In genomic region chr1:227317541-227318002, GRCh38 we compare ENCODE assay signal across 1 cellular context.
TF ChIP-seq lines count a peak whose summit lies in the region.

No MANE protein-coding gene starts in this region.

TF ChIP-seq in K562, 482 proteins besides CTCF, POLR2A, EP300 and RAD21 (continued from another document and continues in another):
- TF ChIP-seq ZNF449 (CRISPR knock-in tag; IDR thresholded peaks at IDR 0.05) (no peak), NELFE (IDR thresholded peaks at IDR 0.05; ENCODE audit: insufficient read depth, insufficient read length) (no peak), GATA2 (CRISPR knock-in tag; IDR thresholded peaks at IDR 0.05) (no peak), IRF1 (CRISPR knock-in tag; IDR thresholded peaks at IDR 0.05; ENCODE audit: borderline replicate concordance) (no peak), ZNF766 (CRISPR knock-in tag; conservative IDR thresholded peaks at IDR 0.05) (no peak), ZNF217 (CRISPR knock-in tag; IDR thresholded peaks at IDR 0.05) (no peak), ZNF408 (CRISPR knock-in tag; IDR thresholded peaks at IDR 0.05; ENCODE audit: low read depth) (no peak), PCBP2 (IDR thresholded peaks at IDR 0.05; ENCODE audit: low read depth, low read length, poor library complexity, severe bottlenecking) (no peak), ZC3H4 (CRISPR knock-in tag; IDR thresholded peaks at IDR 0.05; ENCODE audit: borderline replicate concordance) (no peak), YY1 (IDR thresholded peaks at IDR 0.05; ENCODE audit: borderline replicate concordance in 1 of 3, control insufficient read depth in 1 of 3, extremely low read depth in 1 of 3, insufficient read depth in 3 of 3, insufficient read length in 1 of 3, insufficient replicate concordance in 2 of 3, low read depth in 1 of 3, low read length in 2 of 3) (no peak), ARID1B (IDR thresholded peaks at IDR 0.05) (0 out of 2 replicates have a peak, but pooled peaks have one; percentile 11), MCM7 (IDR thresholded peaks at IDR 0.05) (0 out of 4 replicates have a peak, but pooled peaks of 1 of the 2 experiments have one; percentile 25), PRMT5 (CRISPR knock-in tag; IDR thresholded peaks at IDR 0.05) (no peak), CBX2 (IDR thresholded peaks at IDR 0.05; ENCODE audit: insufficient read depth, low read length, poor library complexity, severe bottlenecking) (no peak), MTA1 (IDR thresholded peaks at IDR 0.05; ENCODE audit: borderline replicate concordance) (no peak), PCBP1 (IDR thresholded peaks at IDR 0.05; ENCODE audit: low read depth, low read length, poor library complexity, severe bottlenecking) (no peak), TCFL5 (CRISPR knock-in tag; conservative IDR thresholded peaks at IDR 0.05) (no peak), HNRNPL (IDR thresholded peaks at IDR 0.05; ENCODE audit: low read depth, low read length) (no peak), MYC (IDR thresholded peaks at IDR 0.05; ENCODE audit: low read depth, low read length) (no peak), MYC (CRISPR knock-in tag; IDR thresholded peaks at IDR 0.05; ENCODE audit: borderline replicate concordance, low read depth) (no peak), TAL1 (IDR thresholded peaks at IDR 0.05) (no peak), THRAP3 (IDR thresholded peaks at IDR 0.05; ENCODE audit: borderline replicate concordance) (peak; percentile 62; the same call in 1 of the 2 replicates), ZBTB1 (CRISPR knock-in tag; IDR thresholded peaks at IDR 0.05; ENCODE audit: borderline replicate concordance, low read depth) (no peak), ZNF224 (CRISPR knock-in tag; IDR thresholded peaks at IDR 0.05) (no peak), MXD1 (CRISPR knock-in tag; IDR thresholded peaks at IDR 0.05; ENCODE audit: borderline replicate concordance, poor library complexity, severe bottlenecking) (no peak), DACH1 (IDR thresholded peaks at IDR 0.05; ENCODE audit: partially characterized antibody) (peak; percentile 19), ZBTB9 (CRISPR knock-in tag; IDR thresholded peaks at IDR 0.05) (no peak), ZFP30 (CRISPR knock-in tag; IDR thresholded peaks at IDR 0.05; ENCODE audit: borderline replicate concordance) (no peak), NR2C2 (CRISPR knock-in tag; IDR thresholded peaks at IDR 0.05) (no peak), NR2C2 (tag; IDR thresholded peaks at IDR 0.05) (no peak), ZNF778 (CRISPR knock-in tag; IDR thresholded peaks at IDR 0.05) (no peak), HNRNPUL1 (IDR thresholded peaks at IDR 0.05; ENCODE audit: low read length) (no peak), ZNF316 (IDR thresholded peaks at IDR 0.05) (peak; percentile 70), TCF15 (CRISPR knock-in tag; IDR thresholded peaks at IDR 0.05) (no peak), KLF6 (CRISPR knock-in tag; IDR thresholded peaks at IDR 0.05; ENCODE audit: borderline replicate concordance) (no peak), GTF2A2 (tag; IDR thresholded peaks at IDR 0.05) (no peak), ZSCAN29 (IDR thresholded peaks at IDR 0.05) (no peak), ZBTB33 (CRISPR knock-in tag; IDR thresholded peaks at IDR 0.05) (no peak), HDAC6 (IDR thresholded peaks at IDR 0.05; ENCODE audit: low read depth, low read length) (no peak)
- TF ChIP-seq, protein P1, sequence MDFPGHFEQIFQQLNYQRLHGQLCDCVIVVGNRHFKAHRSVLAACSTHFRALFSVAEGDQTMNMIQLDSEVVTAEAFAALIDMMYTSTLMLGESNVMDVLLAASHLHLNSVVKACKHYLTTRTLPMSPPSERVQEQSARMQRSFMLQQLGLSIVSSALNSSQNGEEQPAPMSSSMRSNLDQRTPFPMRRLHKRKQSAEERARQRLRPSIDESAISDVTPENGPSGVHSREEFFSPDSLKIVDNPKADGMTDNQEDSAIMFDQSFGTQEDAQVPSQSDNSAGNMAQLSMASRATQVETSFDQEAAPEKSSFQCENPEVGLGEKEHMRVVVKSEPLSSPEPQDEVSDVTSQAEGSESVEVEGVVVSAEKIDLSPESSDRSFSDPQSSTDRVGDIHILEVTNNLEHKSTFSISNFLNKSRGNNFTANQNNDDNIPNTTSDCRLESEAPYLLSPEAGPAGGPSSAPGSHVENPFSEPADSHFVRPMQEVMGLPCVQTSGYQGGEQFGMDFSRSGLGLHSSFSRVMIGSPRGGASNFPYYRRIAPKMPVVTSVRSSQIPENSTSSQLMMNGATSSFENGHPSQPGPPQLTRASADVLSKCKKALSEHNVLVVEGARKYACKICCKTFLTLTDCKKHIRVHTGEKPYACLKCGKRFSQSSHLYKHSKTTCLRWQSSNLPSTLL (IDR thresholded peaks at IDR 0.05), result no peak
- TF ChIP-seq, protein P2, sequence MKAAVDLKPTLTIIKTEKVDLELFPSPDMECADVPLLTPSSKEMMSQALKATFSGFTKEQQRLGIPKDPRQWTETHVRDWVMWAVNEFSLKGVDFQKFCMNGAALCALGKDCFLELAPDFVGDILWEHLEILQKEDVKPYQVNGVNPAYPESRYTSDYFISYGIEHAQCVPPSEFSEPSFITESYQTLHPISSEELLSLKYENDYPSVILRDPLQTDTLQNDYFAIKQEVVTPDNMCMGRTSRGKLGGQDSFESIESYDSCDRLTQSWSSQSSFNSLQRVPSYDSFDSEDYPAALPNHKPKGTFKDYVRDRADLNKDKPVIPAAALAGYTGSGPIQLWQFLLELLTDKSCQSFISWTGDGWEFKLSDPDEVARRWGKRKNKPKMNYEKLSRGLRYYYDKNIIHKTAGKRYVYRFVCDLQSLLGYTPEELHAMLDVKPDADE (conservative IDR thresholded peaks at IDR 0.05; ENCODE audit: control insufficient read depth, low read depth, low read length), result no peak
- TF ChIP-seq, protein P3, sequence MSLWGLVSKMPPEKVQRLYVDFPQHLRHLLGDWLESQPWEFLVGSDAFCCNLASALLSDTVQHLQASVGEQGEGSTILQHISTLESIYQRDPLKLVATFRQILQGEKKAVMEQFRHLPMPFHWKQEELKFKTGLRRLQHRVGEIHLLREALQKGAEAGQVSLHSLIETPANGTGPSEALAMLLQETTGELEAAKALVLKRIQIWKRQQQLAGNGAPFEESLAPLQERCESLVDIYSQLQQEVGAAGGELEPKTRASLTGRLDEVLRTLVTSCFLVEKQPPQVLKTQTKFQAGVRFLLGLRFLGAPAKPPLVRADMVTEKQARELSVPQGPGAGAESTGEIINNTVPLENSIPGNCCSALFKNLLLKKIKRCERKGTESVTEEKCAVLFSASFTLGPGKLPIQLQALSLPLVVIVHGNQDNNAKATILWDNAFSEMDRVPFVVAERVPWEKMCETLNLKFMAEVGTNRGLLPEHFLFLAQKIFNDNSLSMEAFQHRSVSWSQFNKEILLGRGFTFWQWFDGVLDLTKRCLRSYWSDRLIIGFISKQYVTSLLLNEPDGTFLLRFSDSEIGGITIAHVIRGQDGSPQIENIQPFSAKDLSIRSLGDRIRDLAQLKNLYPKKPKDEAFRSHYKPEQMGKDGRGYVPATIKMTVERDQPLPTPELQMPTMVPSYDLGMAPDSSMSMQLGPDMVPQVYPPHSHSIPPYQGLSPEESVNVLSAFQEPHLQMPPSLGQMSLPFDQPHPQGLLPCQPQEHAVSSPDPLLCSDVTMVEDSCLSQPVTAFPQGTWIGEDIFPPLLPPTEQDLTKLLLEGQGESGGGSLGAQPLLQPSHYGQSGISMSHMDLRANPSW (CRISPR knock-in tag; IDR thresholded peaks at IDR 0.05), result no peak
- TF ChIP-seq, protein P4, sequence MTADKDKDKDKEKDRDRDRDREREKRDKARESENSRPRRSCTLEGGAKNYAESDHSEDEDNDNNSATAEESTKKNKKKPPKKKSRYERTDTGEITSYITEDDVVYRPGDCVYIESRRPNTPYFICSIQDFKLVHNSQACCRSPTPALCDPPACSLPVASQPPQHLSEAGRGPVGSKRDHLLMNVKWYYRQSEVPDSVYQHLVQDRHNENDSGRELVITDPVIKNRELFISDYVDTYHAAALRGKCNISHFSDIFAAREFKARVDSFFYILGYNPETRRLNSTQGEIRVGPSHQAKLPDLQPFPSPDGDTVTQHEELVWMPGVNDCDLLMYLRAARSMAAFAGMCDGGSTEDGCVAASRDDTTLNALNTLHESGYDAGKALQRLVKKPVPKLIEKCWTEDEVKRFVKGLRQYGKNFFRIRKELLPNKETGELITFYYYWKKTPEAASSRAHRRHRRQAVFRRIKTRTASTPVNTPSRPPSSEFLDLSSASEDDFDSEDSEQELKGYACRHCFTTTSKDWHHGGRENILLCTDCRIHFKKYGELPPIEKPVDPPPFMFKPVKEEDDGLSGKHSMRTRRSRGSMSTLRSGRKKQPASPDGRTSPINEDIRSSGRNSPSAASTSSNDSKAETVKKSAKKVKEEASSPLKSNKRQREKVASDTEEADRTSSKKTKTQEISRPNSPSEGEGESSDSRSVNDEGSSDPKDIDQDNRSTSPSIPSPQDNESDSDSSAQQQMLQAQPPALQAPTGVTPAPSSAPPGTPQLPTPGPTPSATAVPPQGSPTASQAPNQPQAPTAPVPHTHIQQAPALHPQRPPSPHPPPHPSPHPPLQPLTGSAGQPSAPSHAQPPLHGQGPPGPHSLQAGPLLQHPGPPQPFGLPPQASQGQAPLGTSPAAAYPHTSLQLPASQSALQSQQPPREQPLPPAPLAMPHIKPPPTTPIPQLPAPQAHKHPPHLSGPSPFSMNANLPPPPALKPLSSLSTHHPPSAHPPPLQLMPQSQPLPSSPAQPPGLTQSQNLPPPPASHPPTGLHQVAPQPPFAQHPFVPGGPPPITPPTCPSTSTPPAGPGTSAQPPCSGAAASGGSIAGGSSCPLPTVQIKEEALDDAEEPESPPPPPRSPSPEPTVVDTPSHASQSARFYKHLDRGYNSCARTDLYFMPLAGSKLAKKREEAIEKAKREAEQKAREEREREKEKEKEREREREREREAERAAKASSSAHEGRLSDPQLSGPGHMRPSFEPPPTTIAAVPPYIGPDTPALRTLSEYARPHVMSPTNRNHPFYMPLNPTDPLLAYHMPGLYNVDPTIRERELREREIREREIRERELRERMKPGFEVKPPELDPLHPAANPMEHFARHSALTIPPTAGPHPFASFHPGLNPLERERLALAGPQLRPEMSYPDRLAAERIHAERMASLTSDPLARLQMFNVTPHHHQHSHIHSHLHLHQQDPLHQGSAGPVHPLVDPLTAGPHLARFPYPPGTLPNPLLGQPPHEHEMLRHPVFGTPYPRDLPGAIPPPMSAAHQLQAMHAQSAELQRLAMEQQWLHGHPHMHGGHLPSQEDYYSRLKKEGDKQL (CRISPR knock-in tag; IDR thresholded peaks at IDR 0.05; ENCODE audit: borderline replicate concordance), result no peak
- TF ChIP-seq, protein P5, sequence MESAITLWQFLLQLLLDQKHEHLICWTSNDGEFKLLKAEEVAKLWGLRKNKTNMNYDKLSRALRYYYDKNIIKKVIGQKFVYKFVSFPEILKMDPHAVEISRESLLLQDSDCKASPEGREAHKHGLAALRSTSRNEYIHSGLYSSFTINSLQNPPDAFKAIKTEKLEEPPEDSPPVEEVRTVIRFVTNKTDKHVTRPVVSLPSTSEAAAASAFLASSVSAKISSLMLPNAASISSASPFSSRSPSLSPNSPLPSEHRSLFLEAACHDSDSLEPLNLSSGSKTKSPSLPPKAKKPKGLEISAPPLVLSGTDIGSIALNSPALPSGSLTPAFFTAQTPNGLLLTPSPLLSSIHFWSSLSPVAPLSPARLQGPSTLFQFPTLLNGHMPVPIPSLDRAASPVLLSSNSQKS (CRISPR knock-in tag; IDR thresholded peaks at IDR 0.05), result no peak
